ENCODE assay signal across 14 cellular contexts in genomic region chr1:97384294-97384952, GRCh38.
DNase-seq lines count a peak whose midpoint lies in the region; ATAC-seq and TF ChIP-seq lines count a peak whose summit lies in the region.
"Had no signal": no experiment of that assay in that cellular context is flagged by ENCODE, and none has a peak within 500 bp of the region (broad histone marks: within the 10 kb centered on the region; RNA-seq: fewer than 3 reads in every experiment).

No MANE protein-coding gene starts in this region.

- no peaks in the 10 kb centered on the region for H3K9me3 ChIP-seq in OCI-LY3 (ENCODE audit: insufficient read depth, low read length)
- H3K9me3 ChIP-seq: neutrophil had no signal

- H3K27ac Mint-ChIP-seq in glutamatergic neuron (ENCODE audit: unreplicated experiment), result no peak overlapping the region

- no peak overlapping the region for H3K9ac ChIP-seq in OCI-LY3 (ENCODE audit: low read length)

- H3K27me3 Mint-ChIP-seq in glutamatergic neuron (ENCODE audit: unreplicated experiment), result no peaks in the 10 kb centered on the region

- no peaks in the 10 kb centered on the region for H3K27me3 ChIP-seq in OCI-LY3 (ENCODE audit: low read depth, low read length)
- H3K27me3 ChIP-seq: cardiac muscle cell, neutrophil had no signal

- TF ChIP-seq CTCF in OCI-LY3 (IDR thresholded peaks at IDR 0.05; ENCODE audit: low read depth, low read length), result no peak
- TF ChIP-seq CTCF in omental fat pad (IDR thresholded peaks at IDR 0.05), result no peak
- no peak for TF ChIP-seq CTCF in glutamatergic neuron (IDR thresholded peaks at IDR 0.05; ENCODE audit: partially characterized antibody, unreplicated experiment)

- no peaks in the 10 kb centered on the region for H4K20me1 ChIP-seq in OCI-LY3 (ENCODE audit: insufficient read depth, low read length)

- H3K4me1 Mint-ChIP-seq in glutamatergic neuron (ENCODE audit: low read depth, unreplicated experiment), result peaks cover 5% of the 10 kb centered on the region

- H2AFZ ChIP-seq in OCI-LY3 (ENCODE audit: low read depth, low read length), result no peak overlapping the region

- no peaks in the 10 kb centered on the region for H3K36me3 ChIP-seq in OCI-LY3 (replicated peaks; ENCODE audit: low read depth, low read length)
- H3K36me3 ChIP-seq: cardiac muscle cell, WERI-Rb-1 had no signal

- H3K4me3 Mint-ChIP-seq in glutamatergic neuron (ENCODE audit: unreplicated experiment), result no peak overlapping the region

- H3K27ac ChIP-seq in OCI-LY3 (ENCODE audit: low read length) (no peak overlapping the region), epithelial cell of prostate (peak overlapping the region; percentile 50)
- H3K27ac ChIP-seq: cardiac muscle cell, neutrophil, WERI-Rb-1 had no signal

- no peaks in the 10 kb centered on the region for H3K36me3 Mint-ChIP-seq in glutamatergic neuron (ENCODE audit: unreplicated experiment)

- H3K79me2 ChIP-seq in OCI-LY3 (ENCODE audit: low read length), result no peaks in the 10 kb centered on the region

- peak; percentile 90 for DNase-seq in EH (ENCODE audit: low read depth)
- DNase-seq in epithelial cell of prostate (ENCODE audit: low read depth, low spot score), result peak; percentile 33
- no peak for DNase-seq in omental fat pad (ENCODE audit: low spot score)
- no peak for DNase-seq in glutamatergic neuron
- no peak for DNase-seq in T-helper 9 cell
- DNase-seq in NK-92 treated with Interleukin-12 subunit alpha and Interleukin-12 subunit beta, amount 100 ng/mL, for 24 hours (lab: John Stamatoyannopoulos, UW), result no peak
- DNase-seq: activated T-cell treated with anti-CD3 and anti-CD28 coated beads for 4 hours; islet precursor cell; stimulated activated naive CD8-positive, alpha-beta T cell treated with anti-CD3 and anti-CD28 coated beads, Interleukin-15, Interleukin-2, amounts not matched to agents 100 U/mL and 50 U/mL, for 24 hours; WERI-Rb-1 had no signal

- H3K4me3 ChIP-seq in OCI-LY3 (ENCODE audit: low read length), result no peak overlapping the region
- H3K4me3 ChIP-seq: cardiac muscle cell had no signal

- no peaks in the 10 kb centered on the region for H3K4me1 ChIP-seq in OCI-LY3 (ENCODE audit: low read length)

- 0 out of 2 replicates have a peak overlapping the region, but pooled peaks have one; percentile 9 for H3K4me2 ChIP-seq in OCI-LY3 (ENCODE audit: low read length)

- H3K9me3 Mint-ChIP-seq in glutamatergic neuron (ENCODE audit: unreplicated experiment), result peaks cover 2% of the 10 kb centered on the region

- ATAC-seq in omental fat pad (ENCODE audit: low FRiP score), result peak; percentile 86
- no peak for ATAC-seq in GM21423 (IDR thresholded peaks at IDR 0.05; ENCODE audit: unreplicated experiment)
- ATAC-seq: stimulated activated naive CD8-positive, alpha-beta T cell treated with anti-CD3 and anti-CD28 coated beads, Interleukin-15, Interleukin-2, amounts not matched to agents 100 U/mL and 50 U/mL, for 24 hours had no signal

Comparison
In these comparisons a context has a peak if more than half of its experiments do, and no peak if none do; other contexts are left out.
1. DNase-seq: peak in EH (single experiment) and epithelial cell of prostate (single experiment); none in omental fat pad (single experiment), glutamatergic neuron (single experiment), T-helper 9 cell (single experiment) and NK-92 treated with Interleukin-12 subunit alpha and Interleukin-12 subunit beta, amount 100 ng/mL, for 24 hours (single experiment).